1 cellular context compared by ENCODE assay signal in the genomic region with DNA sequence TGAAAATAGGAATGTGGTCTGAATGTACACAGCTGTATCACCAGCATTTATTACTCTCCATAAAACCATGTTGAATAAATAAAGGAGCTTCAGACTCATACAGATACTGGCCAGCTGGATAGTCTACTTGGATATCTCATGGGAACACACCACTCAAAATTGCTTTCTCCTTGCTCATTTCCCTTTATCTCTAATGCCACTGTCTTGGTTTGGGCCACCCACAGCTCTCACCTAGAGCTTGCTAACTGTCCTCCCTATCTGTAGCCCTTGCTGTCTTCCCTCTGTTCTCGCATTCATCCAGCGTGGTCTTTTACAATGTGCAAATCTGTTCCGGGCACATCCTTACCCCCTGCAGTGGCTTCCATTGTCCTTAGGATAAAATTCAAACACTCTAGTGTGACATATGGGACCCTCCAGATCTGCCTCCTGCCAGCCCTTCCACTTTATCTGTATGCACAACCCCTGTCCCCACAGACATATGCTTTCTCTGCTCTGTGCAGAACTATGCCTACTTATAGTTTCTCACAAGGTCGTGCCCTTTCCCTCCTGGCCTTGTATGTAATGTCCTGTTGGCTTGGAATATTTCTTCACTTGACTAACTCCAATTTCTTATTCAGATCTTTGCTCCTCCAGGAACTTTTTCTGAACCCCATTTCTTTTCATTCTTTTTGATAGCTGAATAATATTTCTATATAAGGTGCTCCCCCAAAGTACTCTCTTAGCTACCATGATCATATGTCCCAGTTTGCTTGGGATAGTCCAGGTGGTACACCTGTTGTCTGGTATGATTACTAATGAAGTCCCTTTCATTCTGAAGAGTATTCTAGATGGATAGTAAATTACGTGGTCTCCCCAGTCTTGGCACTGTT.
TF ChIP-seq lines count a peak whose summit lies in the region.

No MANE protein-coding gene starts in this region.

TF ChIP-seq in K562, 482 proteins besides CTCF, POLR2A, EP300 and RAD21 (continued from another document and continues in another):
- TF ChIP-seq, protein P1, sequence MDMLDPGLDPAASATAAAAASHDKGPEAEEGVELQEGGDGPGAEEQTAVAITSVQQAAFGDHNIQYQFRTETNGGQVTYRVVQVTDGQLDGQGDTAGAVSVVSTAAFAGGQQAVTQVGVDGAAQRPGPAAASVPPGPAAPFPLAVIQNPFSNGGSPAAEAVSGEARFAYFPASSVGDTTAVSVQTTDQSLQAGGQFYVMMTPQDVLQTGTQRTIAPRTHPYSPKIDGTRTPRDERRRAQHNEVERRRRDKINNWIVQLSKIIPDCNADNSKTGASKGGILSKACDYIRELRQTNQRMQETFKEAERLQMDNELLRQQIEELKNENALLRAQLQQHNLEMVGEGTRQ (CRISPR knock-in tag; IDR thresholded peaks at IDR 0.05), result no peak
- TF ChIP-seq CBX3 (IDR thresholded peaks at IDR 0.05; ENCODE audit: borderline replicate concordance in 1 of 2, low read length in 2 of 2) (peak in 1 of 2 experiments; percentile 86; a peak in 2 of 3 replicates), SPI1 (IDR thresholded peaks at IDR 0.05; ENCODE audit: borderline replicate concordance, low read depth, low read length) (0 out of 2 replicates have a peak, but pooled peaks have one; percentile 7), ZNF280B (CRISPR knock-in tag; IDR thresholded peaks at IDR 0.05) (no peak), NCOA2 (IDR thresholded peaks at IDR 0.05; ENCODE audit: partially characterized antibody in 2 of 2) (peak in 1 of 2 experiments; percentile 58), ZNF644 (tag; IDR thresholded peaks at IDR 0.05; ENCODE audit: low read depth) (peak; percentile 75; the same call in 1 of the 2 replicates), CCAR2 (IDR thresholded peaks at IDR 0.05; ENCODE audit: low read depth, low read length) (no peak), CXXC5 (CRISPR knock-in tag; IDR thresholded peaks at IDR 0.05) (peak; percentile 73), ZNF586 (CRISPR knock-in tag; conservative IDR thresholded peaks at IDR 0.05) (no peak), MTF1 (CRISPR knock-in tag; IDR thresholded peaks at IDR 0.05; ENCODE audit: borderline replicate concordance) (no peak), MBD1 (CRISPR knock-in tag; IDR thresholded peaks at IDR 0.05) (no peak), BMI1 (IDR thresholded peaks at IDR 0.05; ENCODE audit: low read length) (no peak), CREM (IDR thresholded peaks at IDR 0.05; ENCODE audit: low read depth) (peak; percentile 66; the same call in 1 of the 2 replicates), NR2C2 (CRISPR knock-in tag; IDR thresholded peaks at IDR 0.05) (no peak), NR2C2 (tag; IDR thresholded peaks at IDR 0.05) (no peak), KDM4B (IDR thresholded peaks at IDR 0.05; ENCODE audit: borderline replicate concordance in 2 of 2, low read depth in 1 of 2) (no peak), ZNF124 (CRISPR knock-in tag; IDR thresholded peaks at IDR 0.05) (no peak), DACH1 (IDR thresholded peaks at IDR 0.05; ENCODE audit: partially characterized antibody) (peak; percentile 90), ZHX1 (conservative IDR thresholded peaks at IDR 0.05; ENCODE audit: low read length) (no peak), ZNF583 (CRISPR knock-in tag; IDR thresholded peaks at IDR 0.05) (peak; percentile 81), MTA2 (IDR thresholded peaks at IDR 0.05; ENCODE audit: low read depth) (peak; percentile 98), YBX1 (IDR thresholded peaks at IDR 0.05) (no peak), TGIF2 (CRISPR knock-in tag; IDR thresholded peaks at IDR 0.05) (no peak), MGA (IDR thresholded peaks at IDR 0.05) (no peak), NFIC (IDR thresholded peaks at IDR 0.05) (peak; percentile 96), KLF10 (CRISPR knock-in tag; IDR thresholded peaks at IDR 0.05) (no peak), HIVEP1 (CRISPR knock-in tag; IDR thresholded peaks at IDR 0.05) (no peak), HMGN3 (IDR thresholded peaks at IDR 0.05; ENCODE audit: borderline replicate concordance, extremely low read depth, insufficient read length, low read depth, low read length) (no peak), DMBX1 (CRISPR knock-in tag; IDR thresholded peaks at IDR 0.05; ENCODE audit: borderline replicate concordance) (peak; percentile 92), TCF3 (CRISPR knock-in tag; IDR thresholded peaks at IDR 0.05) (peak; percentile 99), MEF2A (IDR thresholded peaks at IDR 0.05; ENCODE audit: control insufficient read depth, low read depth, low read length) (peak; percentile 71; the same call in 1 of the 2 replicates), RFX1 (IDR thresholded peaks at IDR 0.05) (no peak), MAZ (CRISPR knock-in tag; conservative IDR thresholded peaks at IDR 0.05 in 1 of 2, IDR thresholded peaks at IDR 0.05 in 1 of 2) (peak in 1 of 2 experiments; percentile 44; a peak in 1 of 4 replicates)
- TF ChIP-seq, protein P2, sequence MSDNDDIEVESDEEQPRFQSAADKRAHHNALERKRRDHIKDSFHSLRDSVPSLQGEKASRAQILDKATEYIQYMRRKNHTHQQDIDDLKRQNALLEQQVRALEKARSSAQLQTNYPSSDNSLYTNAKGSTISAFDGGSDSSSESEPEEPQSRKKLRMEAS (CRISPR knock-in tag; IDR thresholded peaks at IDR 0.05), result peak; percentile 45; the same call in 1 of the 2 replicates
- TF ChIP-seq, protein P3, sequence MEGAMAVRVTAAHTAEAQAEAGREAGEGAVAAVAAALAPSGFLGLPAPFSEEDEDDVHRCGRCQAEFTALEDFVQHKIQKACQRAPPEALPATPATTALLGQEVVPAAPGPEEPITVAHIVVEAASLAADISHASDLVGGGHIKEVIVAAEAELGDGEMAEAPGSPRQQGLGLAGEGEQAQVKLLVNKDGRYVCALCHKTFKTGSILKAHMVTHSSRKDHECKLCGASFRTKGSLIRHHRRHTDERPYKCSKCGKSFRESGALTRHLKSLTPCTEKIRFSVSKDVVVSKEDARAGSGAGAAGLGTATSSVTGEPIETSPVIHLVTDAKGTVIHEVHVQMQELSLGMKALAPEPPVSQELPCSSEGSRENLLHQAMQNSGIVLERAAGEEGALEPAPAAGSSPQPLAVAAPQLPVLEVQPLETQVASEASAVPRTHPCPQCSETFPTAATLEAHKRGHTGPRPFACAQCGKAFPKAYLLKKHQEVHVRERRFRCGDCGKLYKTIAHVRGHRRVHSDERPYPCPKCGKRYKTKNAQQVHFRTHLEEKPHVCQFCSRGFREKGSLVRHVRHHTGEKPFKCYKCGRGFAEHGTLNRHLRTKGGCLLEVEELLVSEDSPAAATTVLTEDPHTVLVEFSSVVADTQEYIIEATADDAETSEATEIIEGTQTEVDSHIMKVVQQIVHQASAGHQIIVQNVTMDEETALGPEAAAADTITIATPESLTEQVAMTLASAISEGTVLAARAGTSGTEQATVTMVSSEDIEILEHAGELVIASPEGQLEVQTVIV (CRISPR knock-in tag; IDR thresholded peaks at IDR 0.05; ENCODE audit: borderline replicate concordance), result no peak
